In genomic region chr5:161190086-161190485, GRCh38 we compare ENCODE assay signal across 24 cellular contexts.
"Had no signal": no experiment of that assay in that cellular context is flagged by ENCODE, and none has a peak within 500 bp of the region (broad histone marks: within the 10 kb centered on the region; RNA-seq: fewer than 3 reads in every experiment).

No MANE protein-coding gene starts in this region.

- H3K27ac Mint-ChIP-seq: mesothelial cell of epicardium; natural killer cell treated with Interleukin-12 subunit alpha and Interleukin-12 subunit beta and Interleukin-15 and Interleukin-18, amount 100 ng/mL, for 72 hours; stimulated activated memory B cell treated with anti-CD40 and anti-IgM and Interleukin-4, amounts not matched to agents 10 μg/mL and 1 μg/mL and 100 μg/mL, for 72 hours; type B pancreatic cell had no signal

- H3K9me3 Mint-ChIP-seq: mesothelial cell of epicardium; stimulated activated memory B cell treated with anti-CD40 and anti-IgM and Interleukin-4, amounts not matched to agents 10 μg/mL and 1 μg/mL and 100 μg/mL, for 72 hours; type B pancreatic cell had no signal

- H3K9me3 ChIP-seq: esophagus muscularis mucosa, left lung, mucosa of descending colon, prostate gland, sigmoid colon, testis, tibial artery had no signal

- DNase-seq: dermis blood vessel endothelial cell; effector memory CD4-positive, alpha-beta T cell; kidney; left lung; mesenchymal stem cell; mucosa of descending colon; naive B cell; nucleus accumbens; right cardiac atrium; sigmoid colon; stimulated activated CD4-positive, alpha-beta T cell treated with anti-CD3 and anti-CD28 coated beads, Interleukin-2, amount 100 ng/mL, for 24 hours; stimulated activated CD4-positive, alpha-beta T cell treated with anti-CD3 and anti-CD28 coated beads, Interleukin-4, amount 100 ng/mL, for 24 hours; stimulated activated naive CD8-positive, alpha-beta T cell treated with anti-CD3 and anti-CD28 coated beads, Interleukin-15, Interleukin-2, amounts not matched to agents 100 U/mL and 50 U/mL, for 24 hours; substantia nigra; testis; tibial artery had no signal

- H3K27ac ChIP-seq: coronary artery, esophagus muscularis mucosa, left lung, prostate gland, sigmoid colon, testis, tibial artery had no signal

- H3K4me1 Mint-ChIP-seq: naive B cell; stimulated activated memory B cell treated with anti-CD40 and anti-IgM and Interleukin-4, amounts not matched to agents 10 μg/mL and 1 μg/mL and 100 μg/mL, for 72 hours had no signal

- H3K4me3 ChIP-seq: coronary artery, esophagus muscularis mucosa, left lung, mucosa of descending colon, prostate gland, sigmoid colon, testis, tibial artery had no signal

- H3K36me3 Mint-ChIP-seq: mesothelial cell of epicardium; naive B cell; natural killer cell treated with Interleukin-12 subunit alpha and Interleukin-12 subunit beta and Interleukin-15 and Interleukin-18, amount 100 ng/mL, for 72 hours; stimulated activated memory B cell treated with anti-CD40 and anti-IgM and Interleukin-4, amounts not matched to agents 10 μg/mL and 1 μg/mL and 100 μg/mL, for 72 hours; type B pancreatic cell had no signal

- H3K27me3 ChIP-seq: esophagus muscularis mucosa, left lung, sigmoid colon, testis, tibial artery had no signal

- H3K36me3 ChIP-seq: esophagus muscularis mucosa, left lung, prostate gland, sigmoid colon, tibial artery had no signal

- ATAC-seq: left lung; mucosa of descending colon; natural killer cell treated with Interleukin-12 subunit alpha and Interleukin-12 subunit beta and Interleukin-15 and Interleukin-18, amount 100 ng/mL, for 72 hours; right cardiac atrium; stimulated activated memory B cell treated with anti-CD40 and anti-IgM and Interleukin-4, amounts not matched to agents 10 μg/mL and 1 μg/mL and 100 μg/mL, for 72 hours; stimulated activated naive CD8-positive, alpha-beta T cell treated with anti-CD3 and anti-CD28 coated beads, Interleukin-15, Interleukin-2, amounts not matched to agents 100 U/mL and 50 U/mL, for 24 hours had no signal

- H3K27me3 Mint-ChIP-seq: naive B cell; natural killer cell treated with Interleukin-12 subunit alpha and Interleukin-12 subunit beta and Interleukin-15 and Interleukin-18, amount 100 ng/mL, for 72 hours; stimulated activated memory B cell treated with anti-CD40 and anti-IgM and Interleukin-4, amounts not matched to agents 10 μg/mL and 1 μg/mL and 100 μg/mL, for 72 hours; type B pancreatic cell had no signal

- H3K4me1 ChIP-seq: esophagus muscularis mucosa, left lung, prostate gland, sigmoid colon, tibial artery had no signal

- H3K4me3 Mint-ChIP-seq: mesothelial cell of epicardium; natural killer cell treated with Interleukin-12 subunit alpha and Interleukin-12 subunit beta and Interleukin-15 and Interleukin-18, amount 100 ng/mL, for 72 hours; neural crest cell; stimulated activated memory B cell treated with anti-CD40 and anti-IgM and Interleukin-4, amounts not matched to agents 10 μg/mL and 1 μg/mL and 100 μg/mL, for 72 hours; type B pancreatic cell had no signal
